12 cellular contexts compared by ENCODE assay signal in the genomic region with DNA sequence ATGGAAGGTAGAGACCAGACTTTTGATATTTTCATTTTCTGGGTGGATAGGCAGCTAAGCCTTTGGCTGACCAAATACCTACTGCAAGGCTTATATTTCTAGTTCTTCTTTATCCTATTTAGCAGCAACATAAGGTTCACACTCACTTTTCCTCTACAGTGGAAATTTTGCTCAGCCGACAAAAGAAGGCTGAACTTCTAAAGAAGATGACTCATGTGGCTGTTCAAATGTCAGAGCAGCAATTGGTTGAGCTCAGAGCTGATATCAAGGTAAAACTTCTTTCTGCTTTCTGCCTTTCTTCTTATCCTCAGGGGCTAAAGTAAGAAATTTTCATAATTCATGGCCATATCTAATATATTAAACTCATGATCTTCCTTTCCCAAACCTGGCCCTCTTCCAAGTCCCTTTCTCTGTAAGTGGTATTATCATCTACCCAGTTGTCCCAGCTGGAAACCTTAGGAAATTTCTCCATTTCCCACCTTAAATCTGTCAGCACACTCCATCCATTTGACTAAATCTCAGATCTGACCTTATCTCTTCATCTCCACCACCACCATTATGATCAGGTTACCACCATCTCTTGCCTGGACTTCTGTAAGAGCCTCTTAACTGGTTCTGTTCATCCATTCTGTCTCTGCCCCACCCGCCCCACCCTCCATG. TPM values are rescaled to one million over a fixed set of nuclear protein-coding genes. Genes with fewer than 3 reads are reported as not detected.
DNase-seq lines count a peak whose midpoint lies in the region; FAIRE-seq lines count a peak whose summit lies in the region.
"Had no signal": no experiment of that assay in that cellular context is flagged by ENCODE, and none has a peak within 500 bp of the region (broad histone marks: within the 10 kb centered on the region; RNA-seq: fewer than 3 reads in every experiment).

No MANE protein-coding gene starts in this region.

- DNase-seq in A172 (ENCODE audit: low spot score) (peak; percentile 36), GM03348 (ENCODE audit: low spot score) (peak; percentile 50), adipocyte (ENCODE audit: low read depth) (peak; percentile 46), hepatic stellate cell (ENCODE audit: low spot score) (peak; percentile 16), small intestine (no peak), 8988T (no peak), NCI-H748 treated with DMSO at 0.1 percent for 48 hours (lab: John Stamatoyannopoulos, UW) (no peak)
- DNase-seq in stimulated activated CD4-positive, alpha-beta T cell treated with anti-CD3 and anti-CD28 coated beads, Interleukin-2, amount 100 ng/mL, for 48 hours, result no peak
- DNase-seq: DMS53, midbrain, NCI-H1092, occipital lobe had no signal

- H3K36me3 ChIP-seq in adipocyte (ENCODE audit: control insufficient read depth, insufficient read depth, low read length, severe bottlenecking) (peaks cover 12% of the 10 kb centered on the region), small intestine (ENCODE audit: control insufficient read depth in 2 of 2, insufficient read depth in 2 of 2, low read length in 2 of 2) (peaks cover 0 to 5% of the 10 kb centered on the region in 2 donors)

- H3K9me3 ChIP-seq in adipocyte (ENCODE audit: control insufficient read depth, low read length), result no peaks in the 10 kb centered on the region
- no peaks in the 10 kb centered on the region for H3K9me3 ChIP-seq in small intestine (ENCODE audit: control insufficient read depth, low read depth)

- H3K27me3 ChIP-seq in adipocyte (replicated peaks; ENCODE audit: control insufficient read depth, insufficient read depth, low read length) (no peaks in the 10 kb centered on the region), small intestine (ENCODE audit: control insufficient read depth in 2 of 2, insufficient read depth in 2 of 2, low read length in 2 of 2) (no peaks in the 10 kb centered on the region)

- H3K27ac ChIP-seq in small intestine (ENCODE audit: low read depth in 1 of 2, low read length in 1 of 2), result no peak overlapping the region

- H3K4me1 ChIP-seq in adipocyte (ENCODE audit: control insufficient read depth, insufficient read depth, low read length) (peaks cover 5% of the 10 kb centered on the region), small intestine (ENCODE audit: control insufficient read depth in 2 of 2, insufficient read depth in 1 of 2, low read depth in 1 of 2, low read length in 1 of 2) (no peaks in the 10 kb centered on the region)

- 81 to 89% (median 86%) methylated on average over 2 of the region's 2 CpGs for WGBS in small intestine, 3 donors

- no peak overlapping the region for H3K9ac ChIP-seq in adipocyte (ENCODE audit: low read length)

- no peak for FAIRE-seq in small intestine (lab: Jason Lieb, UNC)

- no peak overlapping the region for H3K4me3 ChIP-seq in adipocyte (ENCODE audit: low read length)
- H3K4me3 ChIP-seq in small intestine (ENCODE audit: low read depth in 1 of 2, low read length in 2 of 2), result no peak overlapping the region

RNA-seq across cellular contexts. Expression of a gene that starts 19.8 kb away (rescaled TPM):
- total RNA-seq in A172 (2014; rRNA removed; shearing (Covaris generic)), result 5.4 and 7.1 TPM in 2 replicates
- under 1 TPM in 1 of 3 donors, not detected in 2; 0.22 TPM for polyA plus RNA-seq in small intestine

RNA-seq across cellular contexts. Expression of a gene that starts 48.9 kb away (rescaled TPM):
- 66.5 and 79.5 TPM in 2 replicates for total RNA-seq in A172 (2014; rRNA removed; shearing (Covaris generic))
- 10 to 100 TPM; 56.7 to 77.4 (median 69.4) TPM for polyA plus RNA-seq in small intestine

Comparison
In these comparisons a context has a peak if more than half of its experiments do, and no peak if none do; other contexts are left out.
1. DNase-seq: peak in A172 (single experiment), GM03348 (single experiment), adipocyte (single experiment) and hepatic stellate cell (single experiment); none in small intestine (single experiment), stimulated activated CD4-positive, alpha-beta T cell treated with anti-CD3 and anti-CD28 coated beads, Interleukin-2, amount 100 ng/mL, for 48 hours (0 of 2), 8988T (single experiment) and NCI-H748 treated with DMSO at 0.1 percent for 48 hours (single experiment).